Comparison of ENCODE assay signal across 32 cellular contexts in genomic region chr1:116157096-116157495, GRCh38. TPM values are rescaled to one million over a fixed set of nuclear protein-coding genes. Genes with fewer than 3 reads are reported as not detected.
"Had no signal": no experiment of that assay in that cellular context is flagged by ENCODE, and none has a peak within 500 bp of the region (broad histone marks: within the 10 kb centered on the region; RNA-seq: fewer than 3 reads in every experiment).

No MANE protein-coding gene starts in this region.

- H3K4me1 ChIP-seq: adrenal gland, breast epithelium, SJCRH30 had no signal

- H3K27ac ChIP-seq: adrenal gland, body of pancreas, breast epithelium, SJCRH30, SK-N-MC had no signal

- DNase-seq: activated CD4-positive, alpha-beta T cell treated with anti-CD3 and anti-CD28 coated beads, Interleukin-2, amount 10 ng/mL, durations not matched to agents 24 days and 14 days; activated CD4-positive, alpha-beta T cell treated with anti-CD3 and anti-CD28 coated beads, Interleukin-2, amount 50 U/mL, for 4 hours; activated CD8-positive, alpha-beta memory T cell treated with anti-CD3 and anti-CD28 coated beads, Interleukin-2, amount 50 U/mL, for 4 hours; activated gamma-delta T cell treated with Interleukin-2 at 50 U/mL for 16 hours; activated naive CD4-positive, alpha-beta T cell treated with anti-CD3 and anti-CD28 coated beads for 36 hours; activated T-cell treated with anti-CD3 and anti-CD28 coated beads for 4 hours; activated T-cell treated with anti-CD3 and anti-CD28 coated beads, Interleukin-2, amount 50 U/mL, for 4 hours; adrenal gland; body of pancreas; Kasumi-1; KG1; MM.1S; MV-4-11; NCI-H1092; NCI-H1436 treated with DMSO at 0.1 percent for 48 hours; NCI-H1694 treated with DMSO at 0.1 percent for 48 hours; NCI-H2029; NCI-H345; NCI-H524 treated with DMSO at 0.1 percent for 48 hours; SHP77; SJCRH30; T1000 had no signal

- H3K27me3 ChIP-seq: adrenal gland, body of pancreas, breast epithelium, SJCRH30 had no signal

- H3K36me3 Mint-ChIP-seq: activated naive CD4-positive, alpha-beta T cell treated with anti-CD3 and anti-CD28 coated beads, Interleukin-2, amount 50 U/mL, for 72 hours had no signal

- H3K9me3 ChIP-seq: adrenal gland, body of pancreas, breast epithelium, SJCRH30 had no signal

- H3K27ac Mint-ChIP-seq: activated CD4-positive, alpha-beta T cell treated with anti-CD3 and anti-CD28 coated beads, Interleukin-2, amount 10 ng/mL, durations not matched to agents 24 days and 14 days; activated naive CD4-positive, alpha-beta T cell treated with anti-CD3 and anti-CD28 coated beads for 36 hours; activated naive CD4-positive, alpha-beta T cell treated with anti-CD3 and anti-CD28 coated beads, Interleukin-2, amount 50 U/mL, for 72 hours; activated T-helper 1 cell treated with anti-CD3 and anti-CD28 coated beads, Interleukin-12 subunit alpha, Interleukin-12 subunit beta, Interleukin-2, Interleukin-4 antibody, amounts not matched to agents 30 ng/mL and 10 ng/mL and 1 ng/mL, durations not matched to agents 14 hours and 24 hours and 36 hours had no signal

- H3K4me3 ChIP-seq: adrenal gland, body of pancreas, breast epithelium, SJCRH30, SK-N-MC had no signal

- ATAC-seq: activated naive CD4-positive, alpha-beta T cell treated with anti-CD3 and anti-CD28 coated beads, Interleukin-2, amount 50 U/mL, for 72 hours; activated T-cell treated with anti-CD3 and anti-CD28 coated beads, Interleukin-2, amount 50 U/mL, for 4 hours; body of pancreas; Panc1 had no signal

- H3K36me3 ChIP-seq: adrenal gland, breast epithelium, SJCRH30 had no signal

- H3K9me3 Mint-ChIP-seq: activated T-helper 1 cell treated with anti-CD3 and anti-CD28 coated beads, Interleukin-12 subunit alpha, Interleukin-12 subunit beta, Interleukin-2, Interleukin-4 antibody, amounts not matched to agents 30 ng/mL and 10 ng/mL and 1 ng/mL, durations not matched to agents 14 hours and 24 hours and 36 hours had no signal

- H3K4me3 Mint-ChIP-seq: activated CD4-positive, alpha-beta T cell treated with anti-CD3 and anti-CD28 coated beads, Interleukin-2, amount 10 ng/mL, durations not matched to agents 24 days and 14 days; activated naive CD4-positive, alpha-beta T cell treated with anti-CD3 and anti-CD28 coated beads for 36 hours; activated T-cell treated with anti-CD3 and anti-CD28 coated beads, Interleukin-2, amount 50 U/mL, for 4 hours; activated T-helper 1 cell treated with anti-CD3 and anti-CD28 coated beads, Interleukin-12 subunit alpha, Interleukin-12 subunit beta, Interleukin-2, Interleukin-4 antibody, amounts not matched to agents 30 ng/mL and 10 ng/mL and 1 ng/mL, durations not matched to agents 14 hours and 24 hours and 36 hours had no signal

RNA-seq across cellular contexts. Expression of gene MAB21L3, which starts 45.9 kb away (rescaled TPM):
- total RNA-seq: activated CD4-positive, alpha-beta T cell treated with anti-CD3 and anti-CD28 coated beads, Interleukin-2, amount 10 ng/mL, durations not matched to agents 24 days and 14 days; activated naive CD4-positive, alpha-beta T cell treated with anti-CD3 and anti-CD28 coated beads for 36 hours; activated naive CD4-positive, alpha-beta T cell treated with anti-CD3 and anti-CD28 coated beads, Interleukin-2, amount 50 U/mL, for 72 hours; activated T-cell treated with anti-CD3 and anti-CD28 coated beads, Interleukin-2, amount 50 U/mL, for 4 hours; activated T-helper 1 cell treated with anti-CD3 and anti-CD28 coated beads, Interleukin-12 subunit alpha, Interleukin-12 subunit beta, Interleukin-2, Interleukin-4 antibody, amounts not matched to agents 30 ng/mL and 10 ng/mL and 1 ng/mL, durations not matched to agents 14 hours and 24 hours and 36 hours; body of pancreas; cardiac septum; NCI-H460; RPMI7951; T-helper 1 cell treated with Interleukin-12 subunit alpha and Interleukin-12 subunit beta and Interleukin-4 antibody, amounts not matched to agents 30 ng/mL and 1 ng/mL, for 36 hours; T-helper 2 cell treated with Interferon-gamma antibody and Interleukin-4, amounts not matched to agents 100 ng/mL and 5 ng/mL, for 36 hours had no signal
